ENCODE assay signal across 9 cellular contexts in the genomic region with DNA sequence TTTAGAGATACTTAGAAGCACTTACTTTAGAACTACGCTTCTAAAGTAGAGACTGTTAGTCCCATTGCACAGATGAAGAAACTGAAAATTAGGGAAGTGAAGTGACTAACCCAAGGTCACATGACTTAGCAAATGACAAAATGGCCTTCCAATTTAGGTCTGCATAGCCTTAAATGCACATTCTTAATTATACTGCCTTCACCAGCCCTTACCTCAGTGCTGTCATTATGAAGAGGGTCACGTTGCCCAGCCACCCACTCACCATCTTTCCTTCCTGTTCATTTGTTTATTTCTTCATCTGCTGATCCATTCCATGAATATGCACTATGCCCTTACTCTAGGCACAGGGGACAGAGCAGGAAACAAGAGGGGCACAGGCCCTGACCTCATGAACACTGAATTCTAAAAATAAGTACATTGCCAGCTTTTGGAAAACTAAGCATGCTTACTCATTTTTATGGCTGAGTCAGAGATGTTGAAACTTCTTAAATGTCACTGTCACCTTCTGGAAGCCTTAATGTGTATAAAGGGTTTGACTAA. TPM values are rescaled to one million over a fixed set of nuclear protein-coding genes. Genes with fewer than 3 reads are reported as not detected.
DNase-seq lines count a peak whose midpoint lies in the region; ATAC-seq and TF ChIP-seq lines count a peak whose summit lies in the region.
"Had no signal": no experiment of that assay in that cellular context is flagged by ENCODE, and none has a peak within 500 bp of the region (broad histone marks: within the 10 kb centered on the region; RNA-seq: fewer than 3 reads in every experiment).

No MANE protein-coding gene starts in this region.

- no peak overlapping the region for H3K4me3 ChIP-seq in OCI-LY7 (ENCODE audit: low read depth, low read length, poor library complexity, severe bottlenecking)
- H3K4me3 ChIP-seq in thoracic aorta = no peak overlapping the region
- H3K4me3 ChIP-seq: right lobe of liver had no signal

- no peaks in the 10 kb centered on the region for H3K27me3 Mint-ChIP-seq in chondrocyte (ENCODE audit: low read depth)

- POLR2A ChIA-PET in OCI-LY7 (lab: Charles Lee) = interaction anchor here (1.6 kb wide), 1 partner anchor 9 kb away, joined by 3 read pairs; the partner anchor contains the start of gene HAVCR2

- BruUV-seq in OCI-LY7 (replicated peaks; lab: Mats Ljungman, UMichigan) = no TSS peak

- H3K27ac Mint-ChIP-seq in chondrocyte (ENCODE audit: unreplicated experiment) = peak overlapping the region; percentile 83

- H3K9me2 ChIP-seq in OCI-LY7 (ENCODE audit: insufficient read depth, low read length) = no peaks in the 10 kb centered on the region

- peak; percentile 44 to 71 for ATAC-seq in left cardiac atrium
- peak; percentile 72 for ATAC-seq in thoracic aorta (ENCODE audit: insufficient number of reproducible peaks, low FRiP score, low read depth)
- ATAC-seq in GM19455 (IDR thresholded peaks at IDR 0.05; ENCODE audit: unreplicated experiment) = no peak

- no peak overlapping the region for H3K4me3 Mint-ChIP-seq in chondrocyte (ENCODE audit: unreplicated experiment)

- peaks cover 8% of the 10 kb centered on the region for H3K4me1 Mint-ChIP-seq in chondrocyte (ENCODE audit: low read depth)

- peak overlapping the region; percentile 51; the same call in 1 of the 2 replicates for H2AFZ ChIP-seq in OCI-LY7 (ENCODE audit: low read length)

- H3K79me2 ChIP-seq in OCI-LY7 (ENCODE audit: insufficient read depth, low read depth, low read length) = no peaks in the 10 kb centered on the region

- H3K4me1 ChIP-seq in OCI-LY7 (ENCODE audit: insufficient read depth, low read length, poor library complexity, severe bottlenecking) (no peaks in the 10 kb centered on the region), thoracic aorta (ENCODE audit: control insufficient read depth in 1 of 2, low read depth in 2 of 2) (peaks cover 4 to 9% of the 10 kb centered on the region in 2 donors)
- H3K4me1 ChIP-seq: right lobe of liver had no signal

- H3K36me3 Mint-ChIP-seq in chondrocyte (ENCODE audit: low read depth) = no peaks in the 10 kb centered on the region

- H3K9me3 ChIP-seq in OCI-LY7 (ENCODE audit: low read length) (no peaks in the 10 kb centered on the region), thoracic aorta (no peaks in the 10 kb centered on the region)
- H3K9me3 ChIP-seq: right lobe of liver had no signal

- TF ChIP-seq CTCF in OCI-LY7 (conservative IDR thresholded peaks at IDR 0.05; ENCODE audit: low read length) (no peak), chondrocyte (IDR thresholded peaks at IDR 0.05) (no peak), thoracic aorta (IDR thresholded peaks at IDR 0.05) (no peak)

- intact Hi-C loops in left cardiac atrium (cut with DNase I) = no loop called here
- intact Hi-C loops in cardiac septum (cut with DNase I) = no loop called here
- intact Hi-C loops in OCI-LY7 (cut with micrococcal nuclease; ENCODE audit: unreplicated experiment) = no loop called here

- no peaks in the 10 kb centered on the region for H3K27me3 ChIP-seq in thoracic aorta (replicated peaks; ENCODE audit: insufficient read depth)
- H3K27me3 ChIP-seq: right lobe of liver had no signal

- no peak overlapping the region for H3K27ac ChIP-seq in OCI-LY7 (ENCODE audit: low read depth, low read length, poor library complexity, severe bottlenecking)
- H3K27ac ChIP-seq in thoracic aorta = no peak overlapping the region
- H3K27ac ChIP-seq: right lobe of liver had no signal

- DNase-seq in left cardiac atrium (no peak), cardiac septum (ENCODE audit: low spot score) (no peak), OCI-LY7 (ENCODE audit: low spot score) (no peak), chondrocyte (ENCODE audit: low spot score) (no peak), thoracic aorta (ENCODE audit: low spot score) (no peak), middle frontal gyrus (ENCODE audit: extremely low spot score, low spot score) (no peak), cerebellum (ENCODE audit: low spot score) (no peak)

- no peaks in the 10 kb centered on the region for H4K20me1 ChIP-seq in OCI-LY7 (ENCODE audit: insufficient read depth, low read length)

- H3K4me2 ChIP-seq in OCI-LY7 (ENCODE audit: low read length) = no peak overlapping the region

- H3K36me3 ChIP-seq in OCI-LY7 (ENCODE audit: insufficient read depth, low read length) (peaks cover 21% of the 10 kb centered on the region), thoracic aorta (no peaks in the 10 kb centered on the region)
- H3K36me3 ChIP-seq: right lobe of liver had no signal

- no peaks in the 10 kb centered on the region for H3K9me3 Mint-ChIP-seq in chondrocyte (ENCODE audit: low read depth)

- CTCF ChIA-PET in OCI-LY7 (lab: Charles Lee; ENCODE audit: unreplicated experiment) = no interaction called here

RNA-seq across cellular contexts. Expression of gene HAVCR2, which starts 8.6 kb away (rescaled TPM):
- total RNA-seq in left cardiac atrium (10 to 100 TPM in 1 of 2 donors, 1 to 10 TPM in 1; 5.7 to 11.4 TPM), cardiac septum (1.7 TPM), OCI-LY7 (2022) (3.7 and 4.4 TPM in 2 replicates), chondrocyte (0.28 to 0.35 TPM in 2 of 3 replicates, not detected in the other), thoracic aorta (10 to 100 TPM; 16.8 to 38.0 TPM), cerebellum (4.5 TPM)
- 4.2 and 7.4 TPM in 2 replicates for total RNA-seq in OCI-LY7 (2014; rRNA removed; shearing (Covaris generic))

RNA-seq across cellular contexts. Expression of gene HAVCR1, which starts 41.3 kb away (rescaled TPM):
- under 1 TPM in 1 of 2 donors, not detected in 1; 0.21 TPM for total RNA-seq in left cardiac atrium
- total RNA-seq in cardiac septum = 0.57 TPM
- 0.13 TPM in 1 of 2 replicates, not detected in the other for total RNA-seq in OCI-LY7 (2014; rRNA removed; shearing (Covaris generic))
- not detected in 2 replicates for total RNA-seq in OCI-LY7 (2022)
- total RNA-seq in chondrocyte = 0.15 TPM in 1 of 3 replicates, not detected in the others
- 1 to 10 TPM; 2.0 to 6.9 TPM for total RNA-seq in thoracic aorta
- 0.36 TPM for total RNA-seq in cerebellum

RNA-seq across cellular contexts. Expression of gene MED7, which starts 42.5 kb away (rescaled TPM):
- 1 to 10 TPM; 9.4 to 9.6 TPM for total RNA-seq in left cardiac atrium
- 8.9 TPM for total RNA-seq in cardiac septum
- total RNA-seq in OCI-LY7 (2014; rRNA removed; shearing (Covaris generic)) = 19.0 and 23.3 TPM in 2 replicates
- 18.9 and 19.6 TPM in 2 replicates for total RNA-seq in OCI-LY7 (2022)
- 8.8 to 10.4 TPM (median 10.3 TPM) in 3 replicates for total RNA-seq in chondrocyte
- total RNA-seq in thoracic aorta = 1 to 10 TPM; 5.1 to 8.1 TPM
- 24.2 TPM for total RNA-seq in cerebellum
